Comparison of ENCODE assay signal across 1 cellular context in the genomic region with DNA sequence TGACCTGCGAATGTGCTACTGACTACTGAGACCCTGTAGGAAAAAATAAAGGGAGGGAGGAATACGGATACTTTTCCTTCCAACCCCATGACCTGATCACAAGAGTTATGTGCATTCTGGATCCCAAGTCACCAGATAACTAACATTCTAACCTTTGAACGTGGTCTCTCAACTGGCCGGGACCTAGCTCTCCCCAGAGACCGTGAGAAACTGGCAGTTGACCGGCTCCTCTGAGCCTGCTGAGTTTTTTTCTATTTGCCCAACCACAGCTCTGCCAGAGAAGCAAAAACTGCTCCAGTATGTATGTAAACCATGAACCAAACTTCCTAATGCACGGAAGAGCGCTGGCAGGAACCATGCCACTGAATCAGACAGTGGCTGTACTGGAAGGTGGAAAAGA.
TF ChIP-seq lines count a peak whose summit lies in the region.

No MANE protein-coding gene starts in this region.

TF ChIP-seq in liver, 16 proteins besides CTCF, POLR2A, EP300 and RAD21 (continued from another document):
- no peak for TF ChIP-seq REST (IDR thresholded peaks at IDR 0.05)
- no peak for TF ChIP-seq ATF3 (IDR thresholded peaks at IDR 0.05)
- TF ChIP-seq, protein P1, sequence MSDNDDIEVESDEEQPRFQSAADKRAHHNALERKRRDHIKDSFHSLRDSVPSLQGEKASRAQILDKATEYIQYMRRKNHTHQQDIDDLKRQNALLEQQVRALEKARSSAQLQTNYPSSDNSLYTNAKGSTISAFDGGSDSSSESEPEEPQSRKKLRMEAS (IDR thresholded peaks at IDR 0.05) = no peak
- peak; percentile 5 for TF ChIP-seq SP1 (IDR thresholded peaks at IDR 0.05)
- no peak for TF ChIP-seq RXRA (IDR thresholded peaks at IDR 0.05)
